In genomic region chr2:20016346-20016745, GRCh38 we compare ENCODE assay signal across 2 cellular contexts.
TF ChIP-seq lines count a peak whose summit lies in the region.

No MANE protein-coding gene starts in this region.

TF ChIP-seq in Ishikawa, 13 proteins besides CTCF, POLR2A, EP300 and RAD21:
- TF ChIP-seq TAF1 (IDR thresholded peaks at IDR 0.05; ENCODE audit: low read depth) = no peak

TF ChIP-seq in H1, 55 proteins besides CTCF, POLR2A, EP300 and RAD21:
- TF ChIP-seq MAFK (IDR thresholded peaks at IDR 0.05; ENCODE audit: low read depth, low read length) (no peak), CHD1 (IDR thresholded peaks at IDR 0.05; ENCODE audit: low read depth, low read length) (no peak), RBBP5 (IDR thresholded peaks at IDR 0.05; ENCODE audit: borderline replicate concordance, low read depth, low read length) (no peak), EZH2 (IDR thresholded peaks at IDR 0.05; ENCODE audit: low read depth, low read length, severe bottlenecking) (no peak), ATF3 (IDR thresholded peaks at IDR 0.05; ENCODE audit: insufficient read depth, low read depth, low read length) (no peak), POLR2AphosphoS5 (IDR thresholded peaks at IDR 0.05; ENCODE audit: low read depth, low read length) (no peak), BCL11A (IDR thresholded peaks at IDR 0.05; ENCODE audit: low read depth in 2 of 2, low read length in 2 of 2) (no peak), TAF1 (IDR thresholded peaks at IDR 0.05; ENCODE audit: low read depth, low read length) (no peak), JUN (IDR thresholded peaks at IDR 0.05; ENCODE audit: low read depth, low read length) (no peak), RXRA (IDR thresholded peaks at IDR 0.05; ENCODE audit: insufficient read depth, low read depth, low read length) (no peak), KDM1A (IDR thresholded peaks at IDR 0.05; ENCODE audit: borderline replicate concordance, low read length) (no peak), USF2 (IDR thresholded peaks at IDR 0.05; ENCODE audit: low read length) (no peak), CHD7 (IDR thresholded peaks at IDR 0.05; ENCODE audit: insufficient replicate concordance, low read length) (no peak), MAX (IDR thresholded peaks at IDR 0.05) (no peak), JUND (IDR thresholded peaks at IDR 0.05; ENCODE audit: low read length) (no peak), CREB1 (IDR thresholded peaks at IDR 0.05) (no peak), FOSL1 (IDR thresholded peaks at IDR 0.05; ENCODE audit: insufficient read depth, low read depth, low read length) (no peak), SP2 (IDR thresholded peaks at IDR 0.05; ENCODE audit: low read length) (no peak), SP1 (IDR thresholded peaks at IDR 0.05; ENCODE audit: low read depth, low read length) (no peak)
